ENCODE assay signal across 12 cellular contexts in genomic region chr20:37195018-37195417, GRCh38. TPM values are rescaled to one million over a fixed set of nuclear protein-coding genes. Genes with fewer than 3 reads are reported as not detected.
DNase-seq lines count a peak whose midpoint lies in the region; ATAC-seq, FAIRE-seq and TF ChIP-seq lines count a peak whose summit lies in the region.
"Had no signal": no experiment of that assay in that cellular context is flagged by ENCODE, and none has a peak within 500 bp of the region (broad histone marks: within the 10 kb centered on the region; RNA-seq: fewer than 3 reads in every experiment).

No MANE protein-coding gene starts in this region.

- no peak overlapping the region for H2AFZ ChIP-seq in HepG2 (ENCODE audit: low read length)

- H3K36me3 ChIP-seq in HepG2 (replicated peaks in 1 of 2; ENCODE audit: control insufficient read depth in 1 of 2, insufficient read depth in 2 of 2, low read length in 2 of 2) (peaks cover 44 to 71% of the 10 kb centered on the region in 2 experiments), right lobe of liver (peaks cover 0 to 11% (median 4%) of the 10 kb centered on the region in 4 donors), H7 (replicated peaks; ENCODE audit: control insufficient read depth, insufficient read depth, low read length) (peaks cover 15% of the 10 kb centered on the region), prostate gland (no peaks in the 10 kb centered on the region)

- H3K4me2 ChIP-seq in HepG2 (ENCODE audit: low read depth, low read length), result no peak overlapping the region

- H3K9me3 ChIP-seq in HepG2 (ENCODE audit: low read length), result no peaks in the 10 kb centered on the region
- H3K9me3 ChIP-seq in right lobe of liver, result no peaks in the 10 kb centered on the region
- no peaks in the 10 kb centered on the region for H3K9me3 ChIP-seq in prostate gland
- H3K9me3 ChIP-seq: vagina had no signal

- H4K20me1 ChIP-seq in HepG2 (ENCODE audit: insufficient read depth, low read length), result peaks cover 79% of the 10 kb centered on the region

- DNase-seq in HepG2 (ENCODE audit: low spot score) (no peak), right lobe of liver (no peak), WTC11 (ENCODE audit: low spot score) (no peak), immature natural killer cell (no peak), Right ventricle myocardium inferior (ENCODE audit: missing footprints) (no peak), H7 (no peak), prostate gland (ENCODE audit: low spot score) (no peak)
- no peak for DNase-seq in stimulated activated naive B cell treated with anti-CD40 and anti-IgM and Interleukin-4, amounts not matched to agents 10 μg/mL and 1 μg/mL and 100 μg/mL, for 72 hours
- DNase-seq: occipital lobe had no signal

- H3K79me2 ChIP-seq in HepG2 (ENCODE audit: insufficient read depth, low read length), result peaks cover 89% of the 10 kb centered on the region

- peaks cover 43% of the 10 kb centered on the region for H3K36me3 Mint-ChIP-seq in WTC11
- H3K36me3 Mint-ChIP-seq in immature natural killer cell, result peaks cover 4 to 7% (median 6%) of the 10 kb centered on the region in 3 donors
- H3K36me3 Mint-ChIP-seq in stimulated activated naive B cell treated with anti-CD40 and anti-IgM and Interleukin-4, amounts not matched to agents 10 μg/mL and 1 μg/mL and 100 μg/mL, for 72 hours, result peaks cover 34 to 59% of the 10 kb centered on the region in 2 donors

- no peak for TF ChIP-seq POLR2A in HepG2 (IDR thresholded peaks at IDR 0.05; ENCODE audit: insufficient read depth in 1 of 2, low read depth in 2 of 2, low read length in 2 of 2)
- TF ChIP-seq POLR2A in right lobe of liver (IDR thresholded peaks at IDR 0.05), result no peak
- no peak for TF ChIP-seq POLR2A in prostate gland (IDR thresholded peaks at IDR 0.05)

- H3K27ac ChIP-seq in HepG2 (ENCODE audit: extremely low read length, insufficient read depth, low read length), result no peak overlapping the region
- no peak overlapping the region for H3K27ac ChIP-seq in right lobe of liver
- H3K27ac ChIP-seq in prostate gland, result no peak overlapping the region
- H3K27ac ChIP-seq: vagina had no signal

- peak overlapping the region; percentile 97 for H3K27ac Mint-ChIP-seq in WTC11
- peak overlapping the region in 5 of 6 donors; percentile 12 to 69 (median 54) for H3K27ac Mint-ChIP-seq in immature natural killer cell
- peak overlapping the region; percentile 62 for H3K27ac Mint-ChIP-seq in stimulated activated naive B cell treated with anti-CD40 and anti-IgM and Interleukin-4, amounts not matched to agents 10 μg/mL and 1 μg/mL and 100 μg/mL, for 72 hours

- TF ChIP-seq CTCF in HepG2 (CRISPR knock-in tag; IDR thresholded peaks at IDR 0.05) (no peak), right lobe of liver (IDR thresholded peaks at IDR 0.05) (no peak), WTC11 (IDR thresholded peaks at IDR 0.05) (no peak), prostate gland (IDR thresholded peaks at IDR 0.05) (no peak)

- H3K4me3 Mint-ChIP-seq in WTC11 (no peak overlapping the region), immature natural killer cell (peak overlapping the region in 1 of 5 donors; percentile 51)
- H3K4me3 Mint-ChIP-seq in stimulated activated naive B cell treated with anti-CD40 and anti-IgM and Interleukin-4, amounts not matched to agents 10 μg/mL and 1 μg/mL and 100 μg/mL, for 72 hours, result no peak overlapping the region

- no peak for FAIRE-seq in HepG2 (lab: Jason Lieb, UNC)

- CTCF ChIA-PET in HepG2 (lab: Yijun Ruan, JAX; ENCODE audit: low intra/inter-chr PET ratio, low total read pairs), result interaction anchor here (1.2 kb wide), 1 partner anchor 340 kb away, joined by 7 read pairs; no protein-coding TSS in a partner anchor
- CTCF ChIA-PET in WTC11 (lab: Charles Lee), result interaction anchor here (0.9 to 2.2 kb wide), 30 partner anchors 10 to 563 kb away, joined by 3 to 25 read pairs (median 5); partner anchors contain the start of genes MROH8 and RPN2

- in situ Hi-C loops in HepG2 (cut with HindIII; ENCODE audit: extremely low pct_ligation_motif_present, low pct_unique_long_range_greater_than_20kb), result loop anchor here (5.0 kb wide), 1 partner anchor 332 kb away; the partner anchor contains the start of gene BLCAP

- H3K4me1 ChIP-seq in HepG2 (ENCODE audit: insufficient read depth, low read length), result peaks cover 36% of the 10 kb centered on the region
- H3K4me1 ChIP-seq in right lobe of liver, result peaks cover 0 to 28% (median 0%) of the 10 kb centered on the region in 4 donors
- H3K4me1 ChIP-seq in prostate gland (replicated peaks), result peaks cover 4% of the 10 kb centered on the region

- BruUV-seq in HepG2 (replicated peaks; lab: Mats Ljungman, UMichigan), result no TSS peak

- WGBS in HepG2 (ENCODE audit: low lambda C conversion rate), result 83% methylated on average over 8 of the region's 8 CpGs
- WGBS in right lobe of liver (ENCODE audit: insufficient coverage, low coverage, low lambda C conversion rate, missing lambda C conversion rate), result 22% methylated on average over 5 of the region's 8 CpGs
- WGBS in prostate gland, result 40% methylated on average over 8 of the region's 8 CpGs

- H3K27me3 ChIP-seq in HepG2 (ENCODE audit: control insufficient read depth in 1 of 2, insufficient read depth in 2 of 2, low read length in 2 of 2) (no peaks in the 10 kb centered on the region), right lobe of liver (no peaks in the 10 kb centered on the region), H7 (ENCODE audit: control insufficient read depth, insufficient read depth, low read length) (no peaks in the 10 kb centered on the region), prostate gland (replicated peaks; ENCODE audit: insufficient read depth) (no peaks in the 10 kb centered on the region)
- H3K27me3 ChIP-seq: vagina had no signal

- H3K4me3 ChIP-seq in HepG2 (replicated peaks in 1 of 3; ENCODE audit: insufficient read depth in 1 of 3, low read depth in 2 of 3, low read length in 3 of 3) (no peak overlapping the region), right lobe of liver (no peak overlapping the region), H7 (ENCODE audit: insufficient read depth, low read depth, low read length) (no peak overlapping the region), prostate gland (no peak overlapping the region)
- H3K4me3 ChIP-seq: skin epidermis, vagina had no signal

- H3K9me3 Mint-ChIP-seq in WTC11, result no peaks in the 10 kb centered on the region
- H3K9me3 Mint-ChIP-seq in immature natural killer cell, result no peaks in the 10 kb centered on the region
- no peaks in the 10 kb centered on the region for H3K9me3 Mint-ChIP-seq in stimulated activated naive B cell treated with anti-CD40 and anti-IgM and Interleukin-4, amounts not matched to agents 10 μg/mL and 1 μg/mL and 100 μg/mL, for 72 hours

- TF ChIP-seq EP300 in HepG2 (IDR thresholded peaks at IDR 0.05; ENCODE audit: low read depth in 2 of 2, low read length in 2 of 2), result no peak
- no peak for TF ChIP-seq EP300 in HepG2 (CRISPR knock-in tag; IDR thresholded peaks at IDR 0.05; ENCODE audit: borderline replicate concordance)

- ATAC-seq in HepG2, result no peak
- no peak for ATAC-seq in right lobe of liver
- ATAC-seq in WTC11, result peak; percentile 20
- ATAC-seq in stimulated activated naive B cell treated with anti-CD40 and anti-IgM and Interleukin-4, amounts not matched to agents 10 μg/mL and 1 μg/mL and 100 μg/mL, for 72 hours (replicated peaks), result no peak
- ATAC-seq in Right ventricle myocardium inferior, result no peak
- ATAC-seq: stimulated activated naive CD8-positive, alpha-beta T cell treated with anti-CD3 and anti-CD28 coated beads, Interleukin-15, Interleukin-2, amounts not matched to agents 100 U/mL and 50 U/mL, for 24 hours had no signal

- no peak for TF ChIP-seq RAD21 in HepG2 (CRISPR knock-in tag; IDR thresholded peaks at IDR 0.05)

- H3K27me3 Mint-ChIP-seq in WTC11 (ENCODE audit: low read depth) (no peaks in the 10 kb centered on the region), immature natural killer cell (ENCODE audit: low read depth in 3 of 3) (peaks cover 2 to 3% (median 3%) of the 10 kb centered on the region in 3 donors)
- H3K27me3 Mint-ChIP-seq in stimulated activated naive B cell treated with anti-CD40 and anti-IgM and Interleukin-4, amounts not matched to agents 10 μg/mL and 1 μg/mL and 100 μg/mL, for 72 hours, result no peaks in the 10 kb centered on the region

- POLR2A ChIA-PET in HepG2 (lab: Yijun Ruan, JAX) (interaction anchor here (1.3 to 1.8 kb wide), 3 partner anchors 9 to 333 kb away, joined by 4 to 22 read pairs (median 4); partner anchors contain the start of genes BLCAP, MROH8 and RPN2), WTC11 (lab: Charles Lee) (no interaction called here)

- intact Hi-C loops in HepG2 (cut with micrococcal nuclease; ENCODE audit: unreplicated experiment) (loop anchor here (1.0 kb wide), 1 partner anchor 339 kb away; no protein-coding TSS in a partner anchor), right lobe of liver (cut with DNase I) (loop anchor here in 1 of 2 donors (10.0 kb wide), 1 partner anchor 340 kb away; no protein-coding TSS in a partner anchor), Right ventricle myocardium inferior (cut with DNase I) (loop anchor here (1.0 to 2.0 kb wide), 3 partner anchors 74 to 339 kb away; no protein-coding TSS in a partner anchor), prostate gland (cut with DNase I) (loop anchor here (5.0 to 10.0 kb wide), 3 partner anchors 77 to 337 kb away; no protein-coding TSS in a partner anchor)

- H3K9ac ChIP-seq in HepG2 (ENCODE audit: insufficient read depth, low read depth, low read length), result no peak overlapping the region

- H3K4me1 Mint-ChIP-seq in WTC11 (peaks cover 29% of the 10 kb centered on the region), immature natural killer cell (peaks cover 57 to 72% of the 10 kb centered on the region in 2 donors)
- peaks cover 41 to 56% of the 10 kb centered on the region in 2 donors for H3K4me1 Mint-ChIP-seq in stimulated activated naive B cell treated with anti-CD40 and anti-IgM and Interleukin-4, amounts not matched to agents 10 μg/mL and 1 μg/mL and 100 μg/mL, for 72 hours

RNA-seq across cellular contexts. Expression of gene MROH8, which starts 15.7 kb away (rescaled TPM):
- 5.5 and 6.1 TPM in 2 replicates for total RNA-seq in HepG2 (2016; rRNA removed; fragmentation: Illumina TruSeq; extraction: Trizol)
- total RNA-seq in HepG2 (2016; cell fraction: cytosol; rRNA removed; fragmentation: Illumina TruSeq; extraction: Trizol; ENCODE audit: low read depth), result 3.0 TPM in 2 replicates
- total RNA-seq in HepG2 (2016; cell fraction: insoluble cytoplasmic fraction; rRNA removed; fragmentation: Illumina TruSeq; extraction: Trizol), result 5.5 TPM in 2 replicates
- 3.6 and 4.2 TPM in 2 replicates for total RNA-seq in HepG2 (2016; cell fraction: membrane; rRNA removed; fragmentation: Illumina TruSeq; extraction: Trizol)
- 5.8 and 6.6 TPM in 2 replicates for total RNA-seq in HepG2 (2016; cell fraction: nucleus; rRNA removed; fragmentation: Illumina TruSeq; extraction: Trizol)
- 2.6 and 3.1 TPM in 2 replicates for polyA plus RNA-seq in HepG2 (2011; rRNA removed)
- 2.7 and 3.2 TPM in 2 replicates for polyA plus RNA-seq in HepG2 (2011; cell fraction: cytosol; rRNA removed)
- polyA plus RNA-seq in HepG2 (2011; cell fraction: nucleus; rRNA removed), result 4.4 and 5.1 TPM in 2 replicates
- polyA plus RNA-seq in HepG2 (2012), result 4.1 and 4.8 TPM in 2 replicates
- 1.9 and 2.2 TPM in 2 replicates for polyA plus RNA-seq in HepG2 (2016; cell fraction: cytosol; fragmentation: Illumina TruSeq; extraction: Trizol; ENCODE audit: low read depth)
- 5.6 and 6.7 TPM in 2 replicates for polyA plus RNA-seq in HepG2 (2016; cell fraction: insoluble cytoplasmic fraction; fragmentation: Illumina TruSeq; extraction: Trizol; ENCODE audit: low read depth)
- polyA plus RNA-seq in HepG2 (2016; cell fraction: membrane; fragmentation: Illumina TruSeq; extraction: Trizol; ENCODE audit: low read depth), result 3.7 and 4.5 TPM in 2 replicates
- 5.9 and 6.7 TPM in 2 replicates for polyA plus RNA-seq in HepG2 (2016; cell fraction: nucleus; fragmentation: Illumina TruSeq; extraction: Trizol; ENCODE audit: insufficient read depth, low read depth)
- polyA minus RNA-seq in HepG2 (2011; rRNA and poly(A)+ RNA removed; ENCODE audit: low replicate concordance), result 0.77 and 2.5 TPM in 2 replicates
- 0.62 and 1.6 TPM in 2 replicates for polyA minus RNA-seq in HepG2 (2011; cell fraction: cytosol; rRNA and poly(A)+ RNA removed)
- polyA minus RNA-seq in HepG2 (2011; cell fraction: nucleus; rRNA and poly(A)+ RNA removed), result 7.2 and 10.6 TPM in 2 replicates
- 1 to 10 TPM; 1.1 to 5.2 (median 2.2) TPM for total RNA-seq in right lobe of liver
- total RNA-seq in WTC11 (2021), result 0.50 to 0.92 TPM (median 0.89 TPM) in 3 replicates
- 1 to 10 TPM; 2.1 to 3.4 (median 2.6) TPM for polyA plus RNA-seq in immature natural killer cell
- total RNA-seq in Right ventricle myocardium inferior, result 3.7 TPM
- total RNA-seq in H7 (2014; rRNA removed; shearing (Covaris generic)), result 1.1 and 1.3 TPM in 2 replicates
- total RNA-seq in prostate gland, result 10 to 100 TPM in 1 of 2 donors, 1 to 10 TPM in 1; 5.2 to 16.7 TPM

RNA-seq across cellular contexts. Expression of gene RPN2, which starts 15.9 kb away (rescaled TPM):
- total RNA-seq in HepG2 (2016; rRNA removed; fragmentation: Illumina TruSeq; extraction: Trizol) (284 and 587 TPM in 2 replicates), right lobe of liver (100 to 1,000 TPM in 5 of 6 experiments, 10 to 100 TPM in 1; 91.7 to 188 (median 148) TPM), WTC11 (2021) (205 to 233 TPM (median 227 TPM) in 3 replicates), Right ventricle myocardium inferior (100 TPM), prostate gland (100 to 1,000 TPM; 246 to 267 TPM)
- 65.3 and 71.8 TPM in 2 replicates for total RNA-seq in HepG2 (2016; cell fraction: cytosol; rRNA removed; fragmentation: Illumina TruSeq; extraction: Trizol; ENCODE audit: low read depth)
- total RNA-seq in HepG2 (2016; cell fraction: insoluble cytoplasmic fraction; rRNA removed; fragmentation: Illumina TruSeq; extraction: Trizol), result 271 and 578 TPM in 2 replicates
- 95.8 and 99.1 TPM in 2 replicates for total RNA-seq in HepG2 (2016; cell fraction: membrane; rRNA removed; fragmentation: Illumina TruSeq; extraction: Trizol)
- total RNA-seq in HepG2 (2016; cell fraction: nucleus; rRNA removed; fragmentation: Illumina TruSeq; extraction: Trizol), result 514 and 600 TPM in 2 replicates
- polyA plus RNA-seq in HepG2 (2011; rRNA removed) (1,560 and 1,818 TPM in 2 replicates), immature natural killer cell (100 to 1,000 TPM; 238 to 353 (median 312) TPM)
- polyA plus RNA-seq in HepG2 (2011; cell fraction: cytosol; rRNA removed), result 1,385 TPM in 2 replicates
- 528 and 556 TPM in 2 replicates for polyA plus RNA-seq in HepG2 (2011; cell fraction: nucleus; rRNA removed)
- polyA plus RNA-seq in HepG2 (2012), result 566 and 592 TPM in 2 replicates
- 52.7 and 53.5 TPM in 2 replicates for polyA plus RNA-seq in HepG2 (2016; cell fraction: cytosol; fragmentation: Illumina TruSeq; extraction: Trizol; ENCODE audit: low read depth)
- 324 and 345 TPM in 2 replicates for polyA plus RNA-seq in HepG2 (2016; cell fraction: insoluble cytoplasmic fraction; fragmentation: Illumina TruSeq; extraction: Trizol; ENCODE audit: low read depth)
- 79.9 and 84.4 TPM in 2 replicates for polyA plus RNA-seq in HepG2 (2016; cell fraction: membrane; fragmentation: Illumina TruSeq; extraction: Trizol; ENCODE audit: low read depth)
- polyA plus RNA-seq in HepG2 (2016; cell fraction: nucleus; fragmentation: Illumina TruSeq; extraction: Trizol; ENCODE audit: insufficient read depth, low read depth), result 808 and 883 TPM in 2 replicates
- polyA minus RNA-seq in HepG2 (2011; rRNA and poly(A)+ RNA removed; ENCODE audit: low replicate concordance), result 817 and 1,556 TPM in 2 replicates
- polyA minus RNA-seq in HepG2 (2011; cell fraction: cytosol; rRNA and poly(A)+ RNA removed), result 735 and 849 TPM in 2 replicates
- 241 and 296 TPM in 2 replicates for polyA minus RNA-seq in HepG2 (2011; cell fraction: nucleus; rRNA and poly(A)+ RNA removed)
- 321 and 352 TPM in 2 replicates for total RNA-seq in H7 (2014; rRNA removed; shearing (Covaris generic))
